ENCODE assay signal across 8 cellular contexts in the genomic region with DNA sequence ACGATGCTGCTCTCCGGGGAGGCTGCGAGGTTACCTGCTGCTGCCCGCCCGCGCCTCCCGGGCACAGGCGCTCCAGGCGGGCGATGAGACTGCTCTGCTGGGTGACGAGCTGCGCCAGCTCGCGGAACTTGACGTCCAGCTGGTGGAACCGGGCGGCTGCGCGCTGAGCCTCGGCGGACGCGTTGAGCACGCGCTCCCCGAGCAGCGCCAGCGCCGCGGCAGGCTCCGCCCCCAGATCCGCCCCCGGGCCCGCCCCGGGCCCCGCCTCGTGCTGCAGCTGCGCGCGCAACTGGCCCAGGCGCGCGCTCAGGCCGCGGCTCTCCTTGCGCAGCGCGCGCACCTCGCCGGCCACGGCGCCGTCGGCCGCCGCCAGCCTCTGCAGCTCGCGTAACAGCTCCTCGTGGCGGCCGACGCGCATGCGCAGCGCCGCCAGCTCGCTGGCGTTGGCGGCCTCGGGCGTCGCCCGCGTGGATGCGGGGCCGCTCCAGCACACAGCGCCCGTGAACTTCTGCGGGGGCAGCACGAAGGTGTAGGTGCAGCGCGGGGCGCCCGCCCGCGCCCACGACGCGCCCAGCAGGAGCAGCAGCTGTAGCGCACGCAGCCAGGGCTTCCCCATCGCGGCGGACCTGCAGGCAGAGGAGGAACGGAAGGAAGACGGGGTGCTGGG. TPM values are rescaled to one million over a fixed set of nuclear protein-coding genes. Genes with fewer than 3 reads are reported as not detected.
DNase-seq lines count a peak whose midpoint lies in the region; TF ChIP-seq lines count a peak whose summit lies in the region.

No MANE protein-coding gene starts in this region.

- CTCF ChIA-PET in activated naive CD4-positive, alpha-beta T cell treated with anti-CD3 and anti-CD28 coated beads for 36 hours (lab: Charles Lee), result interaction anchor here (0.7 to 2.4 kb wide), 8 partner anchors 9 to 24 kb away, joined by 3 to 14 read pairs (median 4); partner anchors contain the start of genes EIF3G and PPAN

- no peaks in the 10 kb centered on the region for H3K27me3 Mint-ChIP-seq in activated naive CD4-positive, alpha-beta T cell treated with anti-CD3 and anti-CD28 coated beads for 36 hours (ENCODE audit: low read depth)
- peaks cover 4% of the 10 kb centered on the region for H3K27me3 Mint-ChIP-seq in osteocyte (ENCODE audit: unreplicated experiment)

- H3K9me3 Mint-ChIP-seq in activated naive CD4-positive, alpha-beta T cell treated with anti-CD3 and anti-CD28 coated beads for 36 hours, result no peaks in the 10 kb centered on the region
- H3K9me3 Mint-ChIP-seq in osteocyte (ENCODE audit: unreplicated experiment), result no peaks in the 10 kb centered on the region

- H3K36me3 Mint-ChIP-seq in activated naive CD4-positive, alpha-beta T cell treated with anti-CD3 and anti-CD28 coated beads for 36 hours (ENCODE audit: low read depth), result peaks cover 29% of the 10 kb centered on the region
- H3K36me3 Mint-ChIP-seq in osteocyte (ENCODE audit: unreplicated experiment), result peaks cover 12% of the 10 kb centered on the region

- H3K27ac Mint-ChIP-seq in activated naive CD4-positive, alpha-beta T cell treated with anti-CD3 and anti-CD28 coated beads for 36 hours, result no peak overlapping the region
- no peak overlapping the region for H3K27ac Mint-ChIP-seq in osteocyte (ENCODE audit: unreplicated experiment)

- H3K9ac ChIP-seq in ES-I3 (ENCODE audit: low read depth, low read length), result peak overlapping the region; percentile 72

- H3K4me3 ChIP-seq in HAP-1 (peak overlapping the region; percentile 15), SJCRH30 (peak overlapping the region; percentile 39)

- peak overlapping the region; percentile 58 for H3K4me3 Mint-ChIP-seq in activated naive CD4-positive, alpha-beta T cell treated with anti-CD3 and anti-CD28 coated beads for 36 hours
- H3K4me3 Mint-ChIP-seq in osteocyte (ENCODE audit: unreplicated experiment), result peak overlapping the region; percentile 58

- H3K4me1 Mint-ChIP-seq in activated naive CD4-positive, alpha-beta T cell treated with anti-CD3 and anti-CD28 coated beads for 36 hours (ENCODE audit: low read depth), result peaks cover 23% of the 10 kb centered on the region
- H3K4me1 Mint-ChIP-seq in osteocyte (ENCODE audit: unreplicated experiment), result peaks cover 5% of the 10 kb centered on the region

- H3K27me3 ChIP-seq in HAP-1 (ENCODE audit: low read depth) (peaks cover 5% of the 10 kb centered on the region), SJCRH30 (no peaks in the 10 kb centered on the region)

- no peak overlapping the region for H3K27ac ChIP-seq in SJCRH30
- peak overlapping the region; percentile 65 for H3K27ac ChIP-seq in temporal lobe (ENCODE audit: low read depth, low read length)

- in situ Hi-C loops in HAP-1 (cut with MboI; ENCODE audit: low sequenced_read_pairs), result no loop called here

- H3K9me3 ChIP-seq in ES-I3 (ENCODE audit: control insufficient read depth, insufficient read depth, low read length) (no peaks in the 10 kb centered on the region), HAP-1 (peaks cover 3% of the 10 kb centered on the region), SJCRH30 (replicated peaks) (no peaks in the 10 kb centered on the region)

- no peak for TF ChIP-seq CTCF in osteocyte (IDR thresholded peaks at IDR 0.05)

- H3K36me3 ChIP-seq in ES-I3 (ENCODE audit: insufficient read depth, low read length) (no peaks in the 10 kb centered on the region), HAP-1 (replicated peaks) (no peaks in the 10 kb centered on the region), SJCRH30 (no peaks in the 10 kb centered on the region)

- H3K4me1 ChIP-seq in ES-I3 (ENCODE audit: insufficient read depth, low read length), result no peaks in the 10 kb centered on the region; the same call in 1 of the 2 replicates
- H3K4me1 ChIP-seq in HAP-1, result peaks cover 7% of the 10 kb centered on the region; the same call in 1 of the 2 replicates
- no peaks in the 10 kb centered on the region for H3K4me1 ChIP-seq in SJCRH30

- DNase-seq in HAP-1 (ENCODE audit: low spot score in 2 of 2), result peak; percentile 86 to 89
- DNase-seq in M059J (ENCODE audit: low read depth), result peak; percentile 85
- DNase-seq in SJCRH30, result peak; percentile 55 to 71
- peak; percentile 80 for DNase-seq in activated naive CD4-positive, alpha-beta T cell treated with anti-CD3 and anti-CD28 coated beads for 36 hours
- DNase-seq in germinal center (ENCODE audit: low spot score), result peak; percentile 99
- DNase-seq in osteocyte (ENCODE audit: extremely low spot score, unreplicated experiment), result peak; percentile 98

- intact Hi-C loops in activated naive CD4-positive, alpha-beta T cell treated with anti-CD3 and anti-CD28 coated beads for 36 hours (cut with micrococcal nuclease), result loop anchor here (1.0 kb wide), 1 partner anchor 10 kb away; the partner anchor contains the start of gene PPAN

RNA-seq across cellular contexts. Expression of gene ANGPTL6, which starts 6.4 kb away (rescaled TPM):
- 0.25 TPM in 1 of 2 replicates, not detected in the other for total RNA-seq in M059J (2014; rRNA removed; shearing (Covaris generic))
- total RNA-seq in SJCRH30 (2014; rRNA removed; shearing (Covaris generic)), result 0.10 TPM in 1 of 2 replicates, not detected in the other
- total RNA-seq in activated naive CD4-positive, alpha-beta T cell treated with anti-CD3 and anti-CD28 coated beads for 36 hours, result 10 to 100 TPM; 18.6 to 20.7 TPM
- total RNA-seq in osteocyte (0.18 and 0.21 TPM in 2 replicates), temporal lobe (under 0.01 TPM)

RNA-seq across cellular contexts. Expression of gene SHFL, which starts 10.0 kb away (rescaled TPM):
- 80.9 and 98.9 TPM in 2 replicates for total RNA-seq in M059J (2014; rRNA removed; shearing (Covaris generic))
- 0.08 TPM in 1 of 2 replicates, not detected in the other for total RNA-seq in SJCRH30 (2014; rRNA removed; shearing (Covaris generic))
- 10 to 100 TPM; 28.3 to 31.9 TPM for total RNA-seq in activated naive CD4-positive, alpha-beta T cell treated with anti-CD3 and anti-CD28 coated beads for 36 hours
- total RNA-seq in osteocyte (35.9 and 38.7 TPM in 2 replicates), temporal lobe (4.9 TPM)

RNA-seq across cellular contexts. Expression of gene PPAN, which starts 10.1 kb away (rescaled TPM):
- total RNA-seq in M059J (2014; rRNA removed; shearing (Covaris generic)), result 20.9 and 25.0 TPM in 2 replicates
- 44.7 and 47.0 TPM in 2 replicates for total RNA-seq in SJCRH30 (2014; rRNA removed; shearing (Covaris generic))
- 10 to 100 TPM; 59.7 to 60.0 TPM for total RNA-seq in activated naive CD4-positive, alpha-beta T cell treated with anti-CD3 and anti-CD28 coated beads for 36 hours
- total RNA-seq in osteocyte (34.4 and 40.9 TPM in 2 replicates), temporal lobe (14.3 TPM)

RNA-seq across cellular contexts. Expression of gene P2RY11, which starts 15.4 kb away (rescaled TPM):
- 0.96 and 6.5 TPM in 2 replicates for total RNA-seq in M059J (2014; rRNA removed; shearing (Covaris generic))
- total RNA-seq in SJCRH30 (2014; rRNA removed; shearing (Covaris generic)), result 10.7 and 10.8 TPM in 2 replicates
- total RNA-seq in activated naive CD4-positive, alpha-beta T cell treated with anti-CD3 and anti-CD28 coated beads for 36 hours, result 10 to 100 TPM; 11.8 to 12.2 TPM
- 11.8 and 15.7 TPM in 2 replicates for total RNA-seq in osteocyte
- 3.4 TPM for total RNA-seq in temporal lobe

RNA-seq across cellular contexts. Expression of gene EIF3G, which starts 23.6 kb away (rescaled TPM):
- total RNA-seq in M059J (2014; rRNA removed; shearing (Covaris generic)), result 261 and 266 TPM in 2 replicates
- total RNA-seq in SJCRH30 (2014; rRNA removed; shearing (Covaris generic)), result 179 and 186 TPM in 2 replicates
- 100 to 1,000 TPM; 213 to 222 TPM for total RNA-seq in activated naive CD4-positive, alpha-beta T cell treated with anti-CD3 and anti-CD28 coated beads for 36 hours
- total RNA-seq in osteocyte (209 and 217 TPM in 2 replicates), temporal lobe (60.5 TPM)

Comparison
In these comparisons a context has a peak if more than half of its experiments do, and no peak if none do; other contexts are left out.
1. RNA of gene ANGPTL6, which starts 6.4 kb away (total RNA-seq): 18.6 to 20.7 TPM in activated naive CD4-positive, alpha-beta T cell treated with anti-CD3 and anti-CD28 coated beads for 36 hours; 0.18 to 0.21 TPM in osteocyte, 0.25 TPM in M059J, 0.10 TPM in SJCRH30 and under 0.01 TPM in temporal lobe (single experiment); every median in the first group is over 10 times any median in the second.
2. Peak in every context shown above with its lines, with median percentiles within 50 percentile points of each other: DNase-seq.